19 cellular contexts compared by ENCODE assay signal in the genomic region with DNA sequence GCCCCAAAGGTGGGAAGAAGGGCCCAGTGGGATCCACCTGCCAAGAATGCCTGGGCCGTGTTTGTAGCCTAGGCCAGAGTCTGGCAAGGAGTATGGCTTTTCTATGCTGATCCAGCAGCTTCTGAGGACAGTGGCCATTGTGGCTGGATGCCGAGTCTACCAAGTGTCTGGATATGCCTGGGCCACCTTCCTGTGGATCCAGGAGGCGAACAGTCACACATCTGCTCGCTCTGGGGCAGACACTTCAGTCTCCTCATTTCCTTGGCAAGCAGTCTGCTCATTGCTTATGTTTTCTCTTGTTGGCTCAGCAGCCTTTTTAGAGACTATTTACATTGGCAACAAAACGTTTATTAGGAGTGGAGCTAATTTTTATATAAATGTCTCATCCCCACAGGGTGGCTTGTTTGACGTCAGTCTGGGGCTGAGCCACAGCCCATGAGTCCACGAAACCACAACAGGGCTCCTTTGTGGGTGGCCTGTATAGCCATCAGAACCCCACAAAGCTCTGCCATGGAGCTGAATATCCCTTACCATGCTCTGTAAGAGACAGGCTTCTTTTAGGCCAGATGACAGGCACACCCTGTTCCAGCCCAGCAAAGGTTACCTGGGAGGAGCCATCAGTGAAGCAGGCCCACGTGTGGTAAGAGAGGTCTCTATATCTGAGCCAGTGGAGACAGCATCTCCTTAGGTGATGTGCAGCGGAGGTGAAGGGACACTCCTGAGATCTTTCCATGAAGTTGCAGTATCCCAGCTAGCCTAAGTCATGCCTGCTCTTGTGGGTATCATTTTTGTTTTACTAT.
DNase-seq lines count a peak whose midpoint lies in the region; ATAC-seq and TF ChIP-seq lines count a peak whose summit lies in the region.
"Had no signal": no experiment of that assay in that cellular context is flagged by ENCODE, and none has a peak within 500 bp of the region (broad histone marks: within the 10 kb centered on the region; RNA-seq: fewer than 3 reads in every experiment).

No MANE protein-coding gene starts in this region.

- H3K4me1 Mint-ChIP-seq in Calu3 (ENCODE audit: low read depth, unreplicated experiment): peaks cover 16% of the 10 kb centered on the region
- no peaks in the 10 kb centered on the region for H3K4me1 Mint-ChIP-seq in T-helper 2 cell treated with Interferon-gamma antibody and Interleukin-4, amounts not matched to agents 5 μg/mL and 100 μg/mL, for 36 hours (ENCODE audit: low read depth)
- H3K4me1 Mint-ChIP-seq: stimulated activated effector memory CD8-positive, alpha-beta T cell treated with anti-CD3 and anti-CD28 coated beads, Interleukin-12 subunit alpha, Interleukin-12 subunit beta, amount 100 ng/mL, for 72 hours had no signal

- no TSS peak for BruUV-seq in Calu3 (replicated peaks; lab: Mats Ljungman, UMichigan)

- no peak for ATAC-seq in GM19395 (IDR thresholded peaks at IDR 0.05; ENCODE audit: unreplicated experiment)
- ATAC-seq: A549; Panc1; stimulated activated effector memory CD8-positive, alpha-beta T cell treated with anti-CD3 and anti-CD28 coated beads, Interleukin-12 subunit alpha, Interleukin-12 subunit beta, amount 100 ng/mL, for 72 hours had no signal

- no peak for TF ChIP-seq CTCF in Calu3 (IDR thresholded peaks at IDR 0.05; ENCODE audit: unreplicated experiment)

- no peaks in the 10 kb centered on the region for H3K36me3 Mint-ChIP-seq in Calu3 (ENCODE audit: insufficient read depth, unreplicated experiment)
- H3K36me3 Mint-ChIP-seq in T-helper 2 cell treated with Interferon-gamma antibody and Interleukin-4, amounts not matched to agents 5 μg/mL and 100 μg/mL, for 36 hours (ENCODE audit: low read depth): no peaks in the 10 kb centered on the region
- H3K36me3 Mint-ChIP-seq: stimulated activated effector memory CD8-positive, alpha-beta T cell treated with anti-CD3 and anti-CD28 coated beads, Interleukin-12 subunit alpha, Interleukin-12 subunit beta, amount 100 ng/mL, for 72 hours had no signal

- no peaks in the 10 kb centered on the region for H3K9me3 Mint-ChIP-seq in Calu3 (ENCODE audit: low read depth, unreplicated experiment)
- H3K9me3 Mint-ChIP-seq in T-helper 2 cell treated with Interferon-gamma antibody and Interleukin-4, amounts not matched to agents 5 μg/mL and 100 μg/mL, for 36 hours: no peaks in the 10 kb centered on the region
- H3K9me3 Mint-ChIP-seq: stimulated activated effector memory CD8-positive, alpha-beta T cell treated with anti-CD3 and anti-CD28 coated beads, Interleukin-12 subunit alpha, Interleukin-12 subunit beta, amount 100 ng/mL, for 72 hours had no signal

- no peak overlapping the region for H3K27ac Mint-ChIP-seq in Calu3 (ENCODE audit: unreplicated experiment)
- no peak overlapping the region for H3K27ac Mint-ChIP-seq in T-helper 2 cell treated with Interferon-gamma antibody and Interleukin-4, amounts not matched to agents 5 μg/mL and 100 μg/mL, for 36 hours
- H3K27ac Mint-ChIP-seq: stimulated activated effector memory CD8-positive, alpha-beta T cell treated with anti-CD3 and anti-CD28 coated beads, Interleukin-12 subunit alpha, Interleukin-12 subunit beta, amount 100 ng/mL, for 72 hours had no signal

- H3K4me3 Mint-ChIP-seq in Calu3 (ENCODE audit: low read depth, unreplicated experiment): no peak overlapping the region
- H3K4me3 Mint-ChIP-seq in T-helper 2 cell treated with Interferon-gamma antibody and Interleukin-4, amounts not matched to agents 5 μg/mL and 100 μg/mL, for 36 hours: no peak overlapping the region
- H3K4me3 Mint-ChIP-seq: stimulated activated effector memory CD8-positive, alpha-beta T cell treated with anti-CD3 and anti-CD28 coated beads, Interleukin-12 subunit alpha, Interleukin-12 subunit beta, amount 100 ng/mL, for 72 hours had no signal

- in situ Hi-C loops in ACHN (cut with HindIII; ENCODE audit: low pct_ligation_motif_present, low pct_unique_long_range_greater_than_20kb, low sequenced_read_pairs): no loop called here

- H3K27me3 Mint-ChIP-seq in Calu3 (ENCODE audit: unreplicated experiment): no peaks in the 10 kb centered on the region
- peaks cover 5% of the 10 kb centered on the region for H3K27me3 Mint-ChIP-seq in T-helper 2 cell treated with Interferon-gamma antibody and Interleukin-4, amounts not matched to agents 5 μg/mL and 100 μg/mL, for 36 hours (ENCODE audit: low read depth)

- peak; percentile 27 for DNase-seq in NCI-H345 (lab: John Stamatoyannopoulos, UW)
- no peak for DNase-seq in NCI-H345 treated with DMSO at 0.1 percent for 48 hours (lab: John Stamatoyannopoulos, UW; ENCODE audit: unreplicated experiment)
- DNase-seq in NCI-H2196 (lab: John Stamatoyannopoulos, UW; ENCODE audit: unreplicated experiment): peak; percentile 78
- DNase-seq in cerebellum (ENCODE audit: low spot score): peak; percentile 23
- no peak for DNase-seq in ACHN
- no peak for DNase-seq in Calu3
- no peak for DNase-seq in T-helper 2 cell treated with Interferon-gamma antibody and Interleukin-4, amounts not matched to agents 5 μg/mL and 100 μg/mL, for 36 hours (ENCODE audit: low spot score)
- DNase-seq: activated CD4-positive, CD25-positive, alpha-beta regulatory T cell treated with anti-CD3 and anti-CD28 coated beads, Interleukin-2, amount 50 U/mL, for 72 hours; activated effector memory CD4-positive, alpha-beta T cell treated with Interleukin-2 at 50 U/mL for 16 hours; DND-41; kidney; midbrain; NCI-H1930; stimulated activated CD4-positive, alpha-beta T cell treated with anti-CD3 and anti-CD28 coated beads, Interleukin-15, amount 100 ng/mL, for 24 hours; T-helper 2 cell had no signal

- CTCF ChIA-PET in Calu3 (lab: Charles Lee): no interaction called here

- intact Hi-C loops in Calu3 (cut with micrococcal nuclease; ENCODE audit: unreplicated experiment): no loop called here

Comparison
In these comparisons a context has a peak if more than half of its experiments do, and no peak if none do; other contexts are left out.
1. DNase-seq: peak in NCI-H345 (single experiment), NCI-H2196 (single experiment) and cerebellum (single experiment); none in NCI-H345 treated with DMSO at 0.1 percent for 48 hours (single experiment), ACHN (single experiment), Calu3 (single experiment) and T-helper 2 cell treated with Interferon-gamma antibody and Interleukin-4, amounts not matched to agents 5 μg/mL and 100 μg/mL, for 36 hours (single experiment).